In genomic region chr12:94560416-94561221, GRCh38 we compare ENCODE assay signal across 8 cellular contexts.
DNase-seq lines count a peak whose midpoint lies in the region; ATAC-seq and TF ChIP-seq lines count a peak whose summit lies in the region.

No MANE protein-coding gene starts in this region.

- peak; percentile 59 for DNase-seq in activated CD8-positive, alpha-beta memory T cell treated with anti-CD3 and anti-CD28 coated beads, Interleukin-2, amount 50 U/mL, for 48 hours
- no peak for DNase-seq in activated CD8-positive, alpha-beta memory T cell treated with anti-CD3 and anti-CD28 coated beads, Interleukin-2, amount 50 U/mL, for 4 hours
- peak; percentile 2 to 70 for DNase-seq in NCI-H526 (lab: John Stamatoyannopoulos, UW)
- peak; percentile 34 for DNase-seq in fibroblast of villous mesenchyme (ENCODE audit: low read depth)
- DNase-seq in stimulated activated CD4-positive, alpha-beta T cell treated with anti-CD3 and anti-CD28 coated beads, Interleukin-15, amount 100 ng/mL, for 48 hours (ENCODE audit: low read depth in 2 of 2) = peak; percentile 3 to 4
- no peak for DNase-seq in NCI-H510A treated with DMSO at 0.1 percent for 48 hours (lab: John Stamatoyannopoulos, UW)
- DNase-seq in HUDEP-2 (lab: John Stamatoyannopoulos, UW; ENCODE audit: unreplicated experiment in 76 of 76) = no peak

- peak; percentile 64 for ATAC-seq in HG02763 (IDR thresholded peaks at IDR 0.05; ENCODE audit: unreplicated experiment)

- TF ChIP-seq CTCF in fibroblast of villous mesenchyme (IDR thresholded peaks at IDR 0.05; ENCODE audit: insufficient read depth, low read depth, low read length) = no peak

- no peak overlapping the region for H3K4me3 ChIP-seq in fibroblast of villous mesenchyme (ENCODE audit: low read depth, low read length)

Comparison
In these comparisons a context has a peak if more than half of its experiments do, and no peak if none do; other contexts are left out.
1. DNase-seq: peak in activated CD8-positive, alpha-beta memory T cell treated with anti-CD3 and anti-CD28 coated beads, Interleukin-2, amount 50 U/mL, for 48 hours (single experiment), NCI-H526 (2 of 2), fibroblast of villous mesenchyme (single experiment) and stimulated activated CD4-positive, alpha-beta T cell treated with anti-CD3 and anti-CD28 coated beads, Interleukin-15, amount 100 ng/mL, for 48 hours (2 of 2); none in activated CD8-positive, alpha-beta memory T cell treated with anti-CD3 and anti-CD28 coated beads, Interleukin-2, amount 50 U/mL, for 4 hours (single experiment), NCI-H510A treated with DMSO at 0.1 percent for 48 hours (single experiment) and HUDEP-2 (0 of 76).